8 cellular contexts compared by ENCODE assay signal in genomic region chr10:124530215-124530665, GRCh38.
DNase-seq lines count a peak whose midpoint lies in the region; ATAC-seq and TF ChIP-seq lines count a peak whose summit lies in the region.

No MANE protein-coding gene starts in this region.

- H3K4me3 ChIP-seq in HL-60 (replicated peaks; ENCODE audit: insufficient read depth, low read length): no peak overlapping the region

- no peaks in the 10 kb centered on the region for H3K9me3 Mint-ChIP-seq in neural crest cell
- no peaks in the 10 kb centered on the region for H3K9me3 Mint-ChIP-seq in stimulated activated naive CD8-positive, alpha-beta T cell treated with anti-CD3 and anti-CD28 coated beads, Interleukin-15, Interleukin-2, amounts not matched to agents 100 ng/mL and 50 ng/mL, for 24 hours

- H3K27ac ChIP-seq in HL-60 (replicated peaks): no peak overlapping the region; the same call in 1 of the 2 replicates

- H3K4me1 Mint-ChIP-seq in neural crest cell: peaks cover 9% of the 10 kb centered on the region
- H3K4me1 Mint-ChIP-seq in stimulated activated naive CD8-positive, alpha-beta T cell treated with anti-CD3 and anti-CD28 coated beads, Interleukin-15, Interleukin-2, amounts not matched to agents 100 ng/mL and 50 ng/mL, for 24 hours (ENCODE audit: low read depth): peaks cover 16% of the 10 kb centered on the region

- peaks cover 2% of the 10 kb centered on the region for H3K27me3 Mint-ChIP-seq in neural crest cell (ENCODE audit: low read depth)
- no peaks in the 10 kb centered on the region for H3K27me3 Mint-ChIP-seq in stimulated activated naive CD8-positive, alpha-beta T cell treated with anti-CD3 and anti-CD28 coated beads, Interleukin-15, Interleukin-2, amounts not matched to agents 100 ng/mL and 50 ng/mL, for 24 hours

- no peak overlapping the region for H3K4me3 Mint-ChIP-seq in neural crest cell
- H3K4me3 Mint-ChIP-seq in stimulated activated naive CD8-positive, alpha-beta T cell treated with anti-CD3 and anti-CD28 coated beads, Interleukin-15, Interleukin-2, amounts not matched to agents 100 ng/mL and 50 ng/mL, for 24 hours: no peak overlapping the region

- peak; percentile 76 for ATAC-seq in GM21360 (IDR thresholded peaks at IDR 0.05; ENCODE audit: unreplicated experiment)

- H3K27ac Mint-ChIP-seq in neural crest cell (ENCODE audit: unreplicated experiment): peak overlapping the region; percentile 82
- H3K27ac Mint-ChIP-seq in stimulated activated naive CD8-positive, alpha-beta T cell treated with anti-CD3 and anti-CD28 coated beads, Interleukin-15, Interleukin-2, amounts not matched to agents 100 ng/mL and 50 ng/mL, for 24 hours: peak overlapping the region; percentile 61

- TF ChIP-seq CTCF in HL-60 (IDR thresholded peaks at IDR 0.05; ENCODE audit: insufficient read depth, low read length) (peak; percentile 78), neural crest cell (conservative IDR thresholded peaks at IDR 0.05) (peak; percentile 89)

- DNase-seq in DMS114 treated with DMSO at 0.1 percent for 48 hours (lab: John Stamatoyannopoulos, UW; ENCODE audit: unreplicated experiment) (peak; percentile 36), HL-60 (ENCODE audit: low read depth in 1 of 2, low spot score in 1 of 2) (peak; percentile 60 to 89), fibroblast of gingiva (ENCODE audit: low read depth) (peak; percentile 74), neural crest cell (ENCODE audit: low read depth, low spot score) (peak; percentile 91)
- DNase-seq in activated T-cell treated with anti-CD3 and anti-CD28 coated beads, Interleukin-2, amount 50 U/mL, for 48 hours: peak; percentile 94 to 95

- H3K27me3 ChIP-seq in HL-60 (ENCODE audit: insufficient read depth, poor library complexity, severe bottlenecking): no peaks in the 10 kb centered on the region

- no peaks in the 10 kb centered on the region for H3K36me3 Mint-ChIP-seq in neural crest cell (ENCODE audit: low read depth)
- no peaks in the 10 kb centered on the region for H3K36me3 Mint-ChIP-seq in stimulated activated naive CD8-positive, alpha-beta T cell treated with anti-CD3 and anti-CD28 coated beads, Interleukin-15, Interleukin-2, amounts not matched to agents 100 ng/mL and 50 ng/mL, for 24 hours (ENCODE audit: low read depth)

TF ChIP-seq in PFSK-1, 5 proteins besides CTCF, POLR2A, EP300 and RAD21:
- TF ChIP-seq FOXP2 (optimal IDR thresholded peaks at IDR 0.05; ENCODE audit: borderline replicate concordance, extremely low read depth, extremely low read length, insufficient read depth) (peak; percentile 84), SIN3A (IDR thresholded peaks at IDR 0.05; ENCODE audit: borderline replicate concordance, insufficient read depth, low read length) (no peak)

Comparison
In these comparisons a context has a peak if more than half of its experiments do, and no peak if none do; other contexts are left out.
1. DNase-seq: peak in every context shown above with its lines; median percentile 94 in activated T-cell treated with anti-CD3 and anti-CD28 coated beads, Interleukin-2, amount 50 U/mL, for 48 hours; 91 in neural crest cell; 74 in HL-60; 74 in fibroblast of gingiva; 36 in DMS114 treated with DMSO at 0.1 percent for 48 hours.